9 cellular contexts compared by ENCODE assay signal in genomic region chr15:42627485-42627884, GRCh38.
"Had no signal": no experiment of that assay in that cellular context is flagged by ENCODE, and none has a peak within 500 bp of the region (broad histone marks: within the 10 kb centered on the region; RNA-seq: fewer than 3 reads in every experiment).

No MANE protein-coding gene starts in this region.

- DNase-seq: GM23248, GOT3, H7, IMR-90, KG1 had no signal

- H3K4me1 ChIP-seq: HAP-1 had no signal

- H3K4me3 ChIP-seq: GM23248, HAP-1, K562 had no signal

- H3K27ac ChIP-seq: GM23248 had no signal

- H3K9me3 ChIP-seq: HAP-1 had no signal

- H3K36me3 ChIP-seq: HAP-1 had no signal

- ATAC-seq: HCT116, K562 had no signal

- FAIRE-seq: HTR-8/SVneo, K562 had no signal
